Comparison of ENCODE assay signal across 18 cellular contexts in the genomic region with DNA sequence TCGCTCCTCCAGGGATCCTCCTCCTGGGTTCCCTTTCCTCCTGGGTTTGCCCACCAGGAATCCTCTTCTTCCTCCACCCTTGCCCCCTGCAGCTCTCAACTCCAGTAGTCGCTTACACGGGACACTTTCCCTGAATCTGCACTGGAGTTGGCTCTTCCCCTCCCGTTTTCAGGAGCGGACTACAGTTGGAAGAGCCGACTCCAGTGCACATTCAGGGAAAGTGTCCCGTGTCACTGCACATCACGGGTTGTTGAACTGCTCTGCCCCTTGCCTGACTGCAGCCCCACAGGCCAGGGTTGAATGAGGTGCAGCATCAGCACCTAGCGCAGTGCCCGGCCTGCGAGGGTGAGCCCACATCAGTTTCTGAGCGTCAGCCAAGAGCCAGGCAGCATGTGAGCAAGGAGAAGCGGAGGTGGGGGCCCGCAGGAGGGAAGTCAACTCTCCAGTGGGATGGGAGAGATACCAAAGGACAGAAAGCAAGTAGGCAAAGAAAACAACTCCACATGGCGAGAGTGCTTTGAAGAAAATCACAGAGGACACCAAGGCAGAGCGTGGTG. TPM values are rescaled to one million over a fixed set of nuclear protein-coding genes. Genes with fewer than 3 reads are reported as not detected.
"Had no signal": no experiment of that assay in that cellular context is flagged by ENCODE, and none has a peak within 500 bp of the region (broad histone marks: within the 10 kb centered on the region; RNA-seq: fewer than 3 reads in every experiment).

No MANE protein-coding gene starts in this region.

- H3K4me3 ChIP-seq: adrenal gland, skin epidermis, stomach had no signal

- H3K27ac ChIP-seq: adrenal gland, epithelial cell of prostate, skin epidermis, stomach had no signal

- FAIRE-seq: frontal cortex had no signal

- H3K36me3 ChIP-seq: adrenal gland had no signal

- H3K9me3 ChIP-seq: adrenal gland, stomach had no signal

- DNase-seq: activated CD4-positive, alpha-beta T cell treated with anti-CD3 and anti-CD28 coated beads for 4 hours; activated CD8-positive, alpha-beta T cell treated with anti-CD3 and anti-CD28 coated beads for 36 hours; activated effector memory CD4-positive, alpha-beta T cell treated with anti-CD3 and anti-CD28 coated beads, Interleukin-2, amount 50 U/mL, for 16 hours; activated T-cell treated with anti-CD3 and anti-CD28 coated beads, Interleukin-2, amount 50 U/mL, for 4 hours; adrenal gland; effector memory CD8-positive, alpha-beta T cell; head of caudate nucleus; immature natural killer cell; naive thymus-derived CD4-positive, alpha-beta T cell; stimulated activated CD4-positive, alpha-beta T cell treated with anti-CD3 and anti-CD28 coated beads, Interleukin-15, amount 100 ng/mL, for 24 hours; stomach; T-helper 2 cell had no signal

- ATAC-seq: activated CD8-positive, alpha-beta T cell treated with anti-CD3 and anti-CD28 coated beads for 36 hours; activated T-cell treated with anti-CD3 and anti-CD28 coated beads, Interleukin-2, amount 50 U/mL, for 4 hours; effector memory CD8-positive, alpha-beta T cell; naive thymus-derived CD4-positive, alpha-beta T cell had no signal

- H3K27me3 ChIP-seq: adrenal gland, stomach had no signal

RNA-seq across cellular contexts. Expression of a gene that starts 20.3 kb away (rescaled TPM):
- total RNA-seq: activated CD8-positive, alpha-beta T cell treated with anti-CD3 and anti-CD28 coated beads for 36 hours; frontal cortex; lung microvascular endothelial cell; mononuclear cell; naive thymus-derived CD4-positive, alpha-beta T cell; urinary bladder had no signal
- polyA plus RNA-seq: immature natural killer cell; naive thymus-derived CD4-positive, alpha-beta T cell had no signal
